Comparison of ENCODE assay signal across 19 cellular contexts in the genomic region with DNA sequence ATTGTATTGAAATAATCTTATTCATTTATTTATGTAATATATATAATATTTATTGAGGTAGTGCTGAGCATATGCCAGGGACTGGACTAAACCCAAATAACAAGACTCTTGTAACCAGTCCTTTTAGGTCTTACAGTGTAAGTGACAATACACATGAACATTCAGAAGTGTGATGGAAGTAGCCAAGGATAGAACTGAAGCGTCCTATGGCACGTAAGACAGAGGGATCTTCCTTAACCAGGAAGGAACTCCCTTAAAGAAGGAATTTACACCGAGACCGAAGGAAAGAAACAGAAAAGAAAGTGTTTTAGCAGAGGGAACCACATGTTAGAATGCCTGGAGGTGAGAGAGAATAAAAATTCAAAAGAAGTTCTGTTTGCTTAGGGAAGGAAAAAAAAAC. TPM values are rescaled to one million over a fixed set of nuclear protein-coding genes. Genes with fewer than 3 reads are reported as not detected.
DNase-seq lines count a peak whose midpoint lies in the region; ATAC-seq, FAIRE-seq and TF ChIP-seq lines count a peak whose summit lies in the region.
"Had no signal": no experiment of that assay in that cellular context is flagged by ENCODE, and none has a peak within 500 bp of the region (broad histone marks: within the 10 kb centered on the region; RNA-seq: fewer than 3 reads in every experiment).

No MANE protein-coding gene starts in this region.

- H3K4me2 ChIP-seq in GM12878 (ENCODE audit: control insufficient read depth, insufficient read depth): no peak overlapping the region
- H3K4me2 ChIP-seq in keratinocyte (ENCODE audit: control insufficient read depth, extremely low read depth, insufficient read depth, low read depth, low read length): peak overlapping the region; percentile 71

- H3K79me2 ChIP-seq in GM12878 (ENCODE audit: control insufficient read depth, insufficient read depth, low read length): no peaks in the 10 kb centered on the region
- H3K79me2 ChIP-seq in keratinocyte (ENCODE audit: control insufficient read depth, insufficient read depth, low read length): no peaks in the 10 kb centered on the region

- ATAC-seq in GM12878 (peak; percentile 34), GM21576 (IDR thresholded peaks at IDR 0.05; ENCODE audit: unreplicated experiment) (no peak)

- H2AFZ ChIP-seq in GM12878 (ENCODE audit: control insufficient read depth, low read depth, low read length): no peak overlapping the region
- peak overlapping the region; percentile 18 for H2AFZ ChIP-seq in keratinocyte (ENCODE audit: control insufficient read depth, low read length)

- no peak for TF ChIP-seq EP300 in GM12878 (IDR thresholded peaks at IDR 0.05; ENCODE audit: borderline replicate concordance in 1 of 2, control insufficient read depth in 1 of 2, low read depth in 2 of 2, low read length in 2 of 2)
- no peak for TF ChIP-seq EP300 in suprapubic skin (IDR thresholded peaks at IDR 0.05)

- SMC1A ChIA-PET in GM12878 (lab: Charles Lee; ENCODE audit: uncharacterized antibody, unreplicated experiment): interaction anchor here (1.0 to 2.4 kb wide), 9 partner anchors 10 to 225 kb away, joined by 3 to 14 read pairs (median 6); no protein-coding TSS in a partner anchor

- FAIRE-seq in GM12878 (lab: Jason Lieb, UNC) (no peak), keratinocyte (lab: Jason Lieb, UNC) (peak; percentile 57)

- H3K27me3 Mint-ChIP-seq in nephron progenitor cell (ENCODE audit: low read depth, poor library complexity): no peaks in the 10 kb centered on the region

- TF ChIP-seq POLR2A in GM12878 (IDR thresholded peaks at IDR 0.05; ENCODE audit: low read depth, low read length): no peak
- no peak for TF ChIP-seq POLR2A in suprapubic skin (IDR thresholded peaks at IDR 0.05)

- peak; percentile 26 for DNase-seq in HK-2 (ENCODE audit: unreplicated experiment)
- DNase-seq in GM12878 (ENCODE audit: low read depth, low spot score): no peak
- DNase-seq in keratinocyte (ENCODE audit: low read depth, low spot score): no peak
- DNase-seq in suprapubic skin (ENCODE audit: low spot score in 2 of 2): no peak
- no peak for DNase-seq in activated gamma-delta T cell (lab: John Stamatoyannopoulos, UW)
- no peak for DNase-seq in nephron progenitor cell
- DNase-seq in NCI-H146 treated with DMSO at 0.1 percent for 48 hours (lab: John Stamatoyannopoulos, UW; ENCODE audit: unreplicated experiment): no peak
- DNase-seq: activated B cell treated with CpG ODN at 0.5 μM for 24 hours; activated T-cell treated with anti-CD3 and anti-CD28 coated beads, Interleukin-2, amount 50 U/mL, for 1 hour; CD8-positive, alpha-beta memory T cell; islet precursor cell; MV-4-11; NCI-H524; SIG-M5; stimulated activated CD4-positive, alpha-beta T cell treated with anti-CD3 and anti-CD28 coated beads, Interleukin-2, amount 100 ng/mL, for 48 hours had no signal

- no peak for TF ChIP-seq RAD21 in GM12878 (IDR thresholded peaks at IDR 0.05; ENCODE audit: insufficient read depth, low read depth, low read length)

- H3K9me3 ChIP-seq in GM12878 (replicated peaks; ENCODE audit: control insufficient read depth, insufficient read depth, low read length): no peaks in the 10 kb centered on the region; the same call in 2 of the 3 replicates
- H3K9me3 ChIP-seq in keratinocyte (ENCODE audit: control insufficient read depth, low read depth, low read length): no peaks in the 10 kb centered on the region
- no peaks in the 10 kb centered on the region for H3K9me3 ChIP-seq in suprapubic skin

- H3K4me1 ChIP-seq in GM12878 (ENCODE audit: control insufficient read depth, insufficient read depth, low read length): no peaks in the 10 kb centered on the region
- H3K4me1 ChIP-seq in keratinocyte (ENCODE audit: control insufficient read depth, extremely low read depth, insufficient read depth, low read length): peaks cover 28% of the 10 kb centered on the region
- peaks cover 27% of the 10 kb centered on the region for H3K4me1 ChIP-seq in suprapubic skin

- RAD21 ChIA-PET in GM12878 (lab: Charles Lee; ENCODE audit: unreplicated experiment): interaction anchor here (0.8 to 1.7 kb wide), 5 partner anchors 11 to 384 kb away, joined by 3 to 9 read pairs (median 4); no protein-coding TSS in a partner anchor

- no peaks in the 10 kb centered on the region for H3K36me3 Mint-ChIP-seq in nephron progenitor cell (ENCODE audit: low read depth)
- H3K36me3 Mint-ChIP-seq: CD8-positive, alpha-beta memory T cell had no signal

- no peak overlapping the region for H3K27ac Mint-ChIP-seq in nephron progenitor cell
- H3K27ac Mint-ChIP-seq: activated B cell treated with CpG ODN at 0.5 μM for 24 hours; stimulated activated naive CD8-positive, alpha-beta T cell treated with anti-CD3 and anti-CD28 coated beads, Interleukin-15, Interleukin-2, amounts not matched to agents 100 ng/mL and 50 ng/mL, for 24 hours had no signal

- no peaks in the 10 kb centered on the region for H4K20me1 ChIP-seq in GM12878 (ENCODE audit: control insufficient read depth, insufficient read depth)
- H4K20me1 ChIP-seq in keratinocyte (ENCODE audit: control insufficient read depth, extremely low read depth, insufficient read depth, low read length): no peaks in the 10 kb centered on the region

- H3K27ac ChIP-seq in GM12878 (ENCODE audit: control insufficient read depth, insufficient read depth) (no peak overlapping the region), keratinocyte (ENCODE audit: control insufficient read depth, insufficient read depth, low read length) (peak overlapping the region; percentile 100), suprapubic skin (peak overlapping the region; percentile 81)
- H3K27ac ChIP-seq: cardiac muscle cell, HL-60 had no signal

- peaks cover 15% of the 10 kb centered on the region for H3K9me3 Mint-ChIP-seq in nephron progenitor cell

- H3K4me1 Mint-ChIP-seq in nephron progenitor cell: peaks cover 15% of the 10 kb centered on the region
- H3K4me1 Mint-ChIP-seq: activated B cell treated with CpG ODN at 0.5 μM for 24 hours; CD8-positive, alpha-beta memory T cell had no signal

- POLR2A ChIA-PET in GM12878 (lab: Charles Lee): interaction anchor here (0.9 to 1.4 kb wide), 2 partner anchors 11 kb away, joined by 3 to 4 read pairs; no protein-coding TSS in a partner anchor

- H3K27me3 ChIP-seq in GM12878 (replicated peaks in 1 of 2; ENCODE audit: control insufficient read depth in 2 of 2, insufficient read depth in 2 of 2, low read length in 1 of 2) (no peaks in the 10 kb centered on the region), keratinocyte (ENCODE audit: control insufficient read depth, extremely low read depth, insufficient read depth, low read length) (no peaks in the 10 kb centered on the region), suprapubic skin (no peaks in the 10 kb centered on the region)
- H3K27me3 ChIP-seq: cardiac muscle cell had no signal

- 67% methylated on average over 4 of the region's 4 CpGs for WGBS in GM12878 (ENCODE audit: insufficient coverage, insufficient replicate concordance, low lambda C conversion rate, missing lambda C conversion rate)
- WGBS in suprapubic skin: 25% methylated on average over 4 of the region's 4 CpGs

- intact Hi-C loops in GM12878 (cut with micrococcal nuclease; ENCODE audit: unreplicated experiment): no loop called here

- H3K9me1 ChIP-seq in keratinocyte (ENCODE audit: control insufficient read depth, extremely low read depth, insufficient read depth, low read length): no peaks in the 10 kb centered on the region

- dilution Hi-C loops in keratinocyte (cut with MboI; ENCODE audit: extremely low pct_ligation_motif_present, low sequenced_read_pairs): no loop called here

- TF ChIP-seq CTCF in GM12878 (IDR thresholded peaks at IDR 0.05 in 2 of 3, conservative IDR thresholded peaks at IDR 0.05 in 1 of 3; ENCODE audit: control insufficient read depth in 2 of 3, extremely low read depth in 1 of 3, insufficient read depth in 1 of 3, low read depth in 3 of 3, low read length in 3 of 3) (no peak), keratinocyte (optimal IDR thresholded peaks at IDR 0.05 in 1 of 3, IDR thresholded peaks at IDR 0.05 in 1 of 3, conservative IDR thresholded peaks at IDR 0.05 in 1 of 3; ENCODE audit: extremely low read depth in 1 of 3, insufficient read depth in 2 of 3, low read length in 3 of 3) (no peak), suprapubic skin (IDR thresholded peaks at IDR 0.05) (no peak), nephron progenitor cell (IDR thresholded peaks at IDR 0.05) (no peak)

- H3K4me3 ChIP-seq in GM12878 (no peak overlapping the region), keratinocyte (ENCODE audit: control insufficient read depth in 2 of 3, extremely low read depth in 1 of 3, insufficient read depth in 2 of 3, low read depth in 1 of 3, low read length in 3 of 3) (peak overlapping the region in 2 of 3 experiments; percentile 53 to 64), suprapubic skin (peak overlapping the region; percentile 3)
- H3K4me3 ChIP-seq: cardiac muscle cell had no signal

- in situ Hi-C loops in GM12878 (cut with MboI): no loop called here

- H3K4me3 Mint-ChIP-seq in nephron progenitor cell: no peak overlapping the region
- H3K4me3 Mint-ChIP-seq: activated B cell treated with CpG ODN at 0.5 μM for 24 hours; CD8-positive, alpha-beta memory T cell; stimulated activated naive CD8-positive, alpha-beta T cell treated with anti-CD3 and anti-CD28 coated beads, Interleukin-15, Interleukin-2, amounts not matched to agents 100 ng/mL and 50 ng/mL, for 24 hours had no signal

- H3K9ac ChIP-seq in GM12878 (ENCODE audit: control insufficient read depth, insufficient read depth, low read length): no peak overlapping the region
- peak overlapping the region; percentile 91 for H3K9ac ChIP-seq in keratinocyte (ENCODE audit: control insufficient read depth, extremely low read depth, insufficient read depth, low read length)

- H3K36me3 ChIP-seq in GM12878 (ENCODE audit: control insufficient read depth in 2 of 2, insufficient read depth in 2 of 2, low read length in 1 of 2): no peaks in the 10 kb centered on the region
- H3K36me3 ChIP-seq in keratinocyte (ENCODE audit: control insufficient read depth in 2 of 2, extremely low read depth in 1 of 2, insufficient read depth in 2 of 2, low read length in 2 of 2): no peaks in the 10 kb centered on the region
- no peaks in the 10 kb centered on the region for H3K36me3 ChIP-seq in suprapubic skin
- H3K36me3 ChIP-seq: cardiac muscle cell had no signal

- CTCF ChIA-PET in GM12878 (lab: Yijun Ruan, JAX): interaction anchor here (1.1 to 2.1 kb wide), 6 partner anchors 16 to 385 kb away, joined by 3 to 6 read pairs (median 4); no protein-coding TSS in a partner anchor

- no TSS peak for BruUV-seq in GM12878 (replicated peaks; lab: Mats Ljungman, UMichigan)

RNA-seq across cellular contexts. Expression of gene CLDN1, which starts 23.6 kb away (rescaled TPM):
- 11.7 and 14.1 TPM in 2 replicates for total RNA-seq in GM12878 (2013; cell fraction: nucleolus; rRNA removed)
- total RNA-seq in GM12878 (2014; rRNA removed) (9.3 and 11.1 TPM in 2 replicates), GM12878 (2014; rRNA removed; fragmentation: Illumina TruSeq; extraction: Trizol) (8.0 and 8.6 TPM in 2 replicates), GM12878 (2021) (8.9 and 10.7 TPM in 2 replicates), suprapubic skin (100 to 1,000 TPM; 524 to 822 (median 675) TPM)
- 0.18 TPM for polyA plus RNA-seq in GM12878 (2011; ENCODE audit: low read depth)
- polyA plus RNA-seq in GM12878 (2011; rRNA removed) (22.8 and 32.2 TPM in 2 replicates), GM12878 (2014; fragmentation: Illumina TruSeq; extraction: Trizol) (13.0 and 16.8 TPM in 2 replicates), GM12878 (2014; fragmentation: Nextera tagmentation; extraction: Ambion mirVana) (1 to 10 TPM; 3.4 to 3.9 TPM), GM12878 (2014; rRNA removed) (5.5 and 8.2 TPM in 2 replicates), GM12878 (2016; fragmentation: Nextera tagmentation; extraction: Ambion mirVana) (1 to 10 TPM; 8.0 to 8.8 TPM), keratinocyte (126 to 406 TPM (median 218 TPM) in 3 replicates)
- 10.9 and 15.2 TPM in 2 replicates for polyA plus RNA-seq in GM12878 (2011; cell fraction: cytosol; rRNA removed)
- 29.3 and 40.5 TPM in 2 replicates for polyA plus RNA-seq in GM12878 (2011; cell fraction: nucleus; rRNA removed)
- 0.25 and 0.27 TPM in 2 replicates for polyA plus RNA-seq in GM12878 (2012)
- 23.0 and 31.7 TPM in 2 replicates for polyA minus RNA-seq in GM12878 (2011; rRNA and poly(A)+ RNA removed)
- 3.7 and 5.6 TPM in 2 replicates for polyA minus RNA-seq in GM12878 (2011; cell fraction: cytosol; rRNA and poly(A)+ RNA removed)
- polyA minus RNA-seq in GM12878 (2011; cell fraction: nucleus; rRNA and poly(A)+ RNA removed): 17.3 and 24.4 TPM in 2 replicates
- 145 TPM for polyA plus RNA-seq in keratinocyte (2011; ENCODE audit: low read depth)
- 142 and 283 TPM in 2 replicates for polyA plus RNA-seq in keratinocyte (2011; cell fraction: cytosol; rRNA removed)
- polyA plus RNA-seq in keratinocyte (2011; cell fraction: nucleus; rRNA removed): 856 and 1,206 TPM in 2 replicates
- polyA plus RNA-seq in keratinocyte (2012; ENCODE audit: low replicate concordance): 97.6 and 476 TPM in 2 replicates
- 95.8 to 637 TPM (median 395 TPM) in 3 replicates for polyA minus RNA-seq in keratinocyte
- 140 TPM for polyA minus RNA-seq in keratinocyte (2011; cell fraction: cytosol; rRNA and poly(A)+ RNA removed)
- 726 and 1,190 TPM in 2 replicates for polyA minus RNA-seq in keratinocyte (2011; cell fraction: nucleus; rRNA and poly(A)+ RNA removed)
- total RNA-seq: activated B cell treated with CpG ODN at 0.5 μM for 24 hours had no signal
- polyA plus RNA-seq: CD8-positive, alpha-beta memory T cell had no signal

RNA-seq across cellular contexts. Expression of gene CLDN16, which starts 42.1 kb away (rescaled TPM):
- total RNA-seq in GM12878 (2013; cell fraction: nucleolus; rRNA removed): 20.9 and 22.7 TPM in 2 replicates
- 3.6 and 5.4 TPM in 2 replicates for total RNA-seq in GM12878 (2014; rRNA removed)
- 4.3 and 4.9 TPM in 2 replicates for total RNA-seq in GM12878 (2014; rRNA removed; fragmentation: Illumina TruSeq; extraction: Trizol)
- total RNA-seq in GM12878 (2021): 3.2 and 3.6 TPM in 2 replicates
- polyA plus RNA-seq in GM12878 (2011; ENCODE audit: low read depth): 0.56 TPM
- 26.6 and 31.7 TPM in 2 replicates for polyA plus RNA-seq in GM12878 (2011; rRNA removed)
- 10.6 and 11.5 TPM in 2 replicates for polyA plus RNA-seq in GM12878 (2011; cell fraction: cytosol; rRNA removed)
- polyA plus RNA-seq in GM12878 (2011; cell fraction: nucleus; rRNA removed): 7.1 and 8.4 TPM in 2 replicates
- polyA plus RNA-seq in GM12878 (2012): 0.30 and 0.69 TPM in 2 replicates
- 4.9 and 11.1 TPM in 2 replicates for polyA plus RNA-seq in GM12878 (2014; fragmentation: Illumina TruSeq; extraction: Trizol)
- polyA plus RNA-seq in GM12878 (2014; fragmentation: Nextera tagmentation; extraction: Ambion mirVana): 1 to 10 TPM; 3.2 to 3.6 TPM
- 3.7 and 4.6 TPM in 2 replicates for polyA plus RNA-seq in GM12878 (2014; rRNA removed)
- polyA plus RNA-seq in GM12878 (2016; fragmentation: Nextera tagmentation; extraction: Ambion mirVana): 1 to 10 TPM; 4.2 to 4.4 TPM
- 13.3 and 15.7 TPM in 2 replicates for polyA minus RNA-seq in GM12878 (2011; rRNA and poly(A)+ RNA removed)
- 4.3 and 4.6 TPM in 2 replicates for polyA minus RNA-seq in GM12878 (2011; cell fraction: cytosol; rRNA and poly(A)+ RNA removed)
- polyA minus RNA-seq in GM12878 (2011; cell fraction: nucleus; rRNA and poly(A)+ RNA removed): 6.8 and 13.8 TPM in 2 replicates
- 0.52 to 2.6 TPM (median 0.88 TPM) in 3 replicates for polyA plus RNA-seq in keratinocyte
- polyA plus RNA-seq in keratinocyte (2011; ENCODE audit: low read depth): 4.1 TPM
- 1.7 and 2.1 TPM in 2 replicates for polyA plus RNA-seq in keratinocyte (2011; cell fraction: cytosol; rRNA removed)
- 1.8 and 2.2 TPM in 2 replicates for polyA plus RNA-seq in keratinocyte (2011; cell fraction: nucleus; rRNA removed)
- 0.40 and 6.2 TPM in 2 replicates for polyA plus RNA-seq in keratinocyte (2012; ENCODE audit: low replicate concordance)
- 1.2 to 6.1 TPM (median 3.2 TPM) in 3 replicates for polyA minus RNA-seq in keratinocyte
- polyA minus RNA-seq in keratinocyte (2011; cell fraction: cytosol; rRNA and poly(A)+ RNA removed): not detected
- polyA minus RNA-seq in keratinocyte (2011; cell fraction: nucleus; rRNA and poly(A)+ RNA removed): 2.9 and 3.3 TPM in 2 replicates
- 10 to 100 TPM in 1 of 4 donors, 1 to 10 TPM in 3; 1.7 to 12.8 (median 2.1) TPM for total RNA-seq in suprapubic skin
- total RNA-seq: activated B cell treated with CpG ODN at 0.5 μM for 24 hours; CD8-positive, alpha-beta memory T cell had no signal
- polyA plus RNA-seq: cardiac muscle cell; CD8-positive, alpha-beta memory T cell had no signal

Comparison
In these comparisons a context has a peak if more than half of its experiments do, and no peak if none do; other contexts are left out.
1. RNA of gene CLDN1, which starts 23.6 kb away (total RNA-seq): 524 to 822 TPM in suprapubic skin; 8.0 to 14.1 TPM in GM12878; every median in the first group is over 10 times any median in the second.